8 cellular contexts compared by ENCODE assay signal in genomic region chr18:21111351-21112139, GRCh38. TPM values are rescaled to one million over a fixed set of nuclear protein-coding genes. Genes with fewer than 3 reads are reported as not detected.
DNase-seq lines count a peak whose midpoint lies in the region; ATAC-seq and TF ChIP-seq lines count a peak whose summit lies in the region.

ROCK1 (minus strand) TSS chr18:21111813; CDS start chr18:21110910, 903 bp downstream.

- POLR2A ChIA-PET in activated CD4-positive, alpha-beta T cell treated with anti-CD3 and anti-CD28 coated beads, Interleukin-2, amount 10 ng/mL, durations not matched to agents 7 days and 5 days (lab: Charles Lee), result no interaction called here

- H3K27ac ChIP-seq in C4-2B (peak within 1 kb of the TSS; percentile 97), coronary artery (peak within 1 kb of the TSS; percentile 96 to 98)

- CTCF ChIA-PET in activated CD4-positive, alpha-beta T cell treated with anti-CD3 and anti-CD28 coated beads, Interleukin-2, amount 10 ng/mL, durations not matched to agents 7 days and 5 days (lab: Charles Lee), result interaction anchor here (1.1 to 1.6 kb wide), 3 partner anchors 21 to 489 kb away, joined by 3 to 4 read pairs (median 4); partner anchors contain the start of gene ESCO1

- peaks cover 10% of the 10 kb centered on the region for H3K4me1 Mint-ChIP-seq in activated CD4-positive, alpha-beta T cell treated with anti-CD3 and anti-CD28 coated beads, Interleukin-2, amount 10 ng/mL, durations not matched to agents 7 days and 5 days

- DNase-seq in NCI-H69 (lab: John Stamatoyannopoulos, UW) (peak; percentile 99), coronary artery (ENCODE audit: low spot score) (peak; percentile 99), left colon (peak; percentile 98 to 99)
- peak; percentile 98 for DNase-seq in activated CD4-positive, alpha-beta T cell treated with anti-CD3 and anti-CD28 coated beads, Interleukin-2, amount 10 ng/mL, durations not matched to agents 7 days and 5 days
- peak; percentile 98 to 99 for DNase-seq in stimulated activated CD4-positive, alpha-beta T cell treated with anti-CD3 and anti-CD28 coated beads, Interleukin-1b, Interleukin-23, amount 100 ng/mL, for 4 hours (ENCODE audit: low read depth in 2 of 2)

- peak within 1 kb of the TSS; percentile 89 for H3K4me3 ChIP-seq in coronary artery

- peak within 1 kb of the TSS; percentile 95 for H3K27ac Mint-ChIP-seq in activated CD4-positive, alpha-beta T cell treated with anti-CD3 and anti-CD28 coated beads, Interleukin-2, amount 10 ng/mL, durations not matched to agents 7 days and 5 days

- TF ChIP-seq CTCF in C4-2B (conservative IDR thresholded peaks at IDR 0.05), result peak; percentile 9; the same call in 1 of the 2 replicates
- TF ChIP-seq CTCF in coronary artery (IDR thresholded peaks at IDR 0.05), result no peak

- no peaks in the 10 kb centered on the region for H3K27me3 Mint-ChIP-seq in activated CD4-positive, alpha-beta T cell treated with anti-CD3 and anti-CD28 coated beads, Interleukin-2, amount 10 ng/mL, durations not matched to agents 7 days and 5 days

- ATAC-seq in GM19372 (IDR thresholded peaks at IDR 0.05; ENCODE audit: low read depth, unreplicated experiment), result peak; percentile 91
- peak; percentile 87 for ATAC-seq in HG03521 (IDR thresholded peaks at IDR 0.05; ENCODE audit: unreplicated experiment)
- peak; percentile 90 for ATAC-seq in left colon

- H3K9me3 Mint-ChIP-seq in activated CD4-positive, alpha-beta T cell treated with anti-CD3 and anti-CD28 coated beads, Interleukin-2, amount 10 ng/mL, durations not matched to agents 7 days and 5 days, result no peaks in the 10 kb centered on the region

- peaks cover 10% of the 10 kb centered on the region for H3K36me3 Mint-ChIP-seq in activated CD4-positive, alpha-beta T cell treated with anti-CD3 and anti-CD28 coated beads, Interleukin-2, amount 10 ng/mL, durations not matched to agents 7 days and 5 days (ENCODE audit: low read depth)

- no peak within 1 kb of the TSS for H3K4me3 Mint-ChIP-seq in activated CD4-positive, alpha-beta T cell treated with anti-CD3 and anti-CD28 coated beads, Interleukin-2, amount 10 ng/mL, durations not matched to agents 7 days and 5 days

- intact Hi-C loops in left colon (cut with DNase I, micrococcal nuclease), result no loop called here

RNA-seq across cellular contexts. Expression of gene ROCK1, which starts in this region (rescaled TPM):
- total RNA-seq in activated CD4-positive, alpha-beta T cell treated with anti-CD3 and anti-CD28 coated beads, Interleukin-2, amount 10 ng/mL, durations not matched to agents 7 days and 5 days, result 10 to 100 TPM; 67.2 to 67.3 TPM
- total RNA-seq in left colon, result 10 to 100 TPM; 35.8 to 36.7 TPM

Comparison
In these comparisons a context has a peak if more than half of its experiments do, and no peak if none do; other contexts are left out.
1. Peak in every context shown above with its lines: DNase-seq, ATAC-seq, H3K4me3 ChIP-seq and H3K27ac ChIP-seq.